Comparison of ENCODE assay signal across 1 cellular context in the genomic region with DNA sequence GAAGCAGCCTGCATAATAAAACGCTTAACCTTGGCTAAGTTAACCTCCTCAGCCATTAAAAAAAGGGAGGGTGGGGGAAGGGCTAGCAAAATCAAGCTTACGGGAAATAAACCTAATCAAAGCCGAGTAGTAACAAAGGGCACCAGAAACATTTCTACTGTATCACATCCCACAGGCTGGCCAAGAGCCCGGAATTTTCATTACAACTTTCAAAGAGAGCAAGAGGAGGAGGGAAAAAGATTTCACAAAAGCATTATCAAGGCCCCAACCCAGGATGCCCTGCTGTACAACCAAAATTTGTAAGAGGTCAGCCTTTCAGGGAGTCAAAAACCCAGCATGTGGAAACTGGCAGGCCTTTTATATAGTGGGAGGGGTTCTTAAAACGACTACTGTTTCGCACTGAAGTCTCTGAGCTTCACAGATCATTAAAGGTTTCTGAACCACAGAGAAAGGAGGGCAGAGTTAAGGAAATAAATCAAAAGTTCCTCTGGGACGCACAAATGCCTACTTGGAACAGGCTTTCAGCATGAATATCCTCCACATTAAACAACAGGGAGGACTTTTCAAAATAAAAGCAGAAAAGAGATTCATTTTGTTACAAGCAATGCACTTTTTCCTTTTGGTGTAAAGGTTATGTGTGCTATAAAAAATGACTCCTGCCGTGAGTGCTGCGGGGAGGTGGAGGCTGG.
TF ChIP-seq lines count a peak whose summit lies in the region.

No MANE protein-coding gene starts in this region.

TF ChIP-seq in SK-N-SH treated with all-trans-retinoic acid at 6 μM for 48 hours, 23 proteins besides CTCF, POLR2A, EP300 and RAD21 (continued from another document):
- TF ChIP-seq, protein P1, sequence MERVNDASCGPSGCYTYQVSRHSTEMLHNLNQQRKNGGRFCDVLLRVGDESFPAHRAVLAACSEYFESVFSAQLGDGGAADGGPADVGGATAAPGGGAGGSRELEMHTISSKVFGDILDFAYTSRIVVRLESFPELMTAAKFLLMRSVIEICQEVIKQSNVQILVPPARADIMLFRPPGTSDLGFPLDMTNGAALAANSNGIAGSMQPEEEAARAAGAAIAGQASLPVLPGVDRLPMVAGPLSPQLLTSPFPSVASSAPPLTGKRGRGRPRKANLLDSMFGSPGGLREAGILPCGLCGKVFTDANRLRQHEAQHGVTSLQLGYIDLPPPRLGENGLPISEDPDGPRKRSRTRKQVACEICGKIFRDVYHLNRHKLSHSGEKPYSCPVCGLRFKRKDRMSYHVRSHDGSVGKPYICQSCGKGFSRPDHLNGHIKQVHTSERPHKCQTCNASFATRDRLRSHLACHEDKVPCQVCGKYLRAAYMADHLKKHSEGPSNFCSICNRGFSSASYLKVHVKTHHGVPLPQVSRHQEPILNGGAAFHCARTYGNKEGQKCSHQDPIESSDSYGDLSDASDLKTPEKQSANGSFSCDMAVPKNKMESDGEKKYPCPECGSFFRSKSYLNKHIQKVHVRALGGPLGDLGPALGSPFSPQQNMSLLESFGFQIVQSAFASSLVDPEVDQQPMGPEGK (CRISPR knock-in tag; IDR thresholded peaks at IDR 0.05; ENCODE audit: borderline replicate concordance), result 0 out of 2 replicates have a peak, but pooled peaks have one; percentile 10
TF ChIP-seq in SK-N-SH treated with all-trans-retinoic acid at 6 μM for 48 hours: peak in this region for 3.
